18 cellular contexts compared by ENCODE assay signal in genomic region chr10:101595591-101596433, GRCh38. TPM values are rescaled to one million over a fixed set of nuclear protein-coding genes. Genes with fewer than 3 reads are reported as not detected.
DNase-seq lines count a peak whose midpoint lies in the region; ATAC-seq and TF ChIP-seq lines count a peak whose summit lies in the region.
"Had no signal": no experiment of that assay in that cellular context is flagged by ENCODE, and none has a peak within 500 bp of the region (broad histone marks: within the 10 kb centered on the region; RNA-seq: fewer than 3 reads in every experiment).

No MANE protein-coding gene starts in this region.

- H3K4me3 ChIP-seq in LNCaP clone FGC (ENCODE audit: low read depth, low read length) (peak overlapping the region; percentile 16; the same call in 1 of the 2 replicates), heart left ventricle (no peak overlapping the region), skeletal muscle cell (ENCODE audit: low read depth, low read length) (no peak overlapping the region)
- H3K4me3 ChIP-seq: colonic mucosa, right lobe of liver, SJSA1, uterus had no signal

- TF ChIP-seq POLR2A in heart left ventricle (IDR thresholded peaks at IDR 0.05), result no peak

- intact Hi-C loops in heart left ventricle (cut with DNase I), result no loop called here

- no peaks in the 10 kb centered on the region for H3K27me3 ChIP-seq in heart left ventricle
- H3K27me3 ChIP-seq: colonic mucosa, foreskin keratinocyte, right lobe of liver, SJSA1, uterus had no signal

- H3K4me1 ChIP-seq in heart left ventricle, result peaks cover 0 to 15% (median 2%) of the 10 kb centered on the region in 12 donors
- H3K4me1 ChIP-seq: colonic mucosa, foreskin keratinocyte, right lobe of liver, uterus had no signal

- no peaks in the 10 kb centered on the region for H3K9me3 ChIP-seq in heart left ventricle
- H3K9me3 ChIP-seq: colonic mucosa, right lobe of liver, SJSA1, uterus had no signal

- DNase-seq in DMS79 (lab: John Stamatoyannopoulos, UW), result peak; percentile 27
- peak; percentile 34 for DNase-seq in LNCaP clone FGC (ENCODE audit: low read depth)
- peak in 2 of 5 donors; percentile 38 for DNase-seq in heart left ventricle
- DNase-seq in skeletal muscle cell (ENCODE audit: low read depth), result peak; percentile 41
- no peak for DNase-seq in foreskin melanocyte
- DNase-seq: activated B cell treated with CpG ODN at 0.5 μM for 24 hours; colonic mucosa; foreskin keratinocyte; NCI-H1694; NCI-H524 treated with DMSO at 0.1 percent for 48 hours; right lobe of liver; stimulated activated CD4-positive, alpha-beta T cell treated with anti-CD3 and anti-CD28 coated beads, Interleukin-4, amount 100 ng/mL, for 1 hour; substantia nigra; uterus had no signal

- peaks cover 0 to 18% (median 0%) of the 10 kb centered on the region in 9 donors for H3K36me3 ChIP-seq in heart left ventricle
- H3K36me3 ChIP-seq: colonic mucosa, right lobe of liver, SJSA1, uterus had no signal

- H3K27ac ChIP-seq in heart left ventricle, result peak overlapping the region in 2 of 12 donors; percentile 5 to 39
- H3K27ac ChIP-seq: colonic mucosa, foreskin keratinocyte, right lobe of liver, SJSA1 had no signal

- WGBS in heart left ventricle, 4 donors, result 56 to 75% (median 61%) methylated on average over 13 of the region's 13 CpGs

- TF ChIP-seq CTCF in LNCaP clone FGC (IDR thresholded peaks at IDR 0.05; ENCODE audit: control insufficient read depth, extremely low read depth, insufficient read depth) (no peak), heart left ventricle (IDR thresholded peaks at IDR 0.05) (no peak)

- ATAC-seq in heart left ventricle (peak in 3 of 4 donors; percentile 53 to 87 (median 59)), GM19397 (IDR thresholded peaks at IDR 0.05; ENCODE audit: unreplicated experiment) (no peak), GM21825 (IDR thresholded peaks at IDR 0.05; ENCODE audit: unreplicated experiment) (no peak)
- ATAC-seq: activated naive CD4-positive, alpha-beta T cell treated with anti-CD3 and anti-CD28 coated beads, Interleukin-2, amount 50 U/mL, for 72 hours; foreskin keratinocyte; right lobe of liver had no signal

RNA-seq across cellular contexts. Expression of gene DPCD, which starts 7.7 kb away (rescaled TPM):
- total RNA-seq in heart left ventricle, result 10 to 100 TPM; 16.3 to 42.9 (median 23.2) TPM
- 10 to 100 TPM; 29.9 to 41.3 TPM for polyA plus RNA-seq in heart left ventricle

RNA-seq across cellular contexts. Expression of gene POLL, which starts 7.8 kb away (rescaled TPM):
- total RNA-seq in heart left ventricle, result 10 to 100 TPM; 12.3 to 21.6 (median 18.0) TPM
- polyA plus RNA-seq in heart left ventricle, result 10 to 100 TPM; 13.0 to 15.8 TPM

Comparison
In these comparisons a context has a peak if more than half of its experiments do, and no peak if none do; other contexts are left out.
1. ATAC-seq: peak in heart left ventricle (3 of 4); none in GM19397 (single experiment) and GM21825 (single experiment).